ENCODE assay signal across 1 cellular context in the genomic region with DNA sequence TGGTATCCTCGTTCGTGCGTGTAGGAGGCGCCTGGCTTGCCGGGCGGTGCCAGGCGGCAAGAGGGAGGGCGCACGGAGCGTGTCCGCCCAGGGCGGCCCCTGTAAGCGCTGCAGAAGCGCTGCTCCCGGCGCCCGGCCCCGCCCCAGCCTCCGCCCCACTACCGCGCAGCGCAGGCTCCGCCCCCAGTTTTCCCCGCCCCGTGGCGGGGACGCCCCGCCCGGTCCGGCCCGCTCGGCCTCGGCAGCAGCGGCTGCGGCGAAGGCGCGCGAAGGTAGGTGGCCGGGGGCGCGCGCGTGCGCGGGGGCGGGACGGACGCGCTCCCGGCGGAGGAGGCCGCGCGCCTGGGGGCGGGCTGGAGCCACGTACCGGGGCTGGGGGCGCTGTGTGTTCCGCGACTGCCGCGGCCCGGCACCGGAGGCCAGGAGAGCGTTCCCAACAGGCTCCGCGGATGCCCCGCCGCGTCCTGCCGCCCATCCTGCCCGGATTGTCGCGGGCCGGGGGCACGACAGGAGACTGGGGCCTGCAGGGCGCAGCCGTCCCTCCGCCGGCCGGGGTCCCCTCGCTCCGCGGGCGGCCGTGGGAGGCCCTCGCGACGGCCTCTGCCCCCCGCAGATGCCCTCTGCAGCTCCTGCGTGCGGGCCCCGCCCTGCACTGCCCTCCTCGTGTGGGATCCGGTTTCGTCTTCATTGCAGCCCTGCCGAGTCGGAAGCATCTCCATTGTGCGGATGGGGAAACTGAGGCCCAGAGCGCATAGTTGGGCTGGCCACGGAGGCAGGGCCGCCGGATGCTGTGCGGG.
A peak's percentile ranks its signal among the peaks of the same experiment; 100 is the strongest.
TF ChIP-seq lines count a peak whose summit lies in the region.

No MANE protein-coding gene starts in this region.

TF ChIP-seq in HepG2, 621 proteins besides CTCF, POLR2A, EP300 and RAD21 (continued from another document and continues in another):
- TF ChIP-seq, protein P1, sequence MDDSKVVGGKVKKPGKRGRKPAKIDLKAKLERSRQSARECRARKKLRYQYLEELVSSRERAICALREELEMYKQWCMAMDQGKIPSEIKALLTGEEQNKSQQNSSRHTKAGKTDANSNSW (CRISPR knock-in tag; IDR thresholded peaks at IDR 0.05; ENCODE audit: borderline replicate concordance), result no peak
- TF ChIP-seq, protein P2, sequence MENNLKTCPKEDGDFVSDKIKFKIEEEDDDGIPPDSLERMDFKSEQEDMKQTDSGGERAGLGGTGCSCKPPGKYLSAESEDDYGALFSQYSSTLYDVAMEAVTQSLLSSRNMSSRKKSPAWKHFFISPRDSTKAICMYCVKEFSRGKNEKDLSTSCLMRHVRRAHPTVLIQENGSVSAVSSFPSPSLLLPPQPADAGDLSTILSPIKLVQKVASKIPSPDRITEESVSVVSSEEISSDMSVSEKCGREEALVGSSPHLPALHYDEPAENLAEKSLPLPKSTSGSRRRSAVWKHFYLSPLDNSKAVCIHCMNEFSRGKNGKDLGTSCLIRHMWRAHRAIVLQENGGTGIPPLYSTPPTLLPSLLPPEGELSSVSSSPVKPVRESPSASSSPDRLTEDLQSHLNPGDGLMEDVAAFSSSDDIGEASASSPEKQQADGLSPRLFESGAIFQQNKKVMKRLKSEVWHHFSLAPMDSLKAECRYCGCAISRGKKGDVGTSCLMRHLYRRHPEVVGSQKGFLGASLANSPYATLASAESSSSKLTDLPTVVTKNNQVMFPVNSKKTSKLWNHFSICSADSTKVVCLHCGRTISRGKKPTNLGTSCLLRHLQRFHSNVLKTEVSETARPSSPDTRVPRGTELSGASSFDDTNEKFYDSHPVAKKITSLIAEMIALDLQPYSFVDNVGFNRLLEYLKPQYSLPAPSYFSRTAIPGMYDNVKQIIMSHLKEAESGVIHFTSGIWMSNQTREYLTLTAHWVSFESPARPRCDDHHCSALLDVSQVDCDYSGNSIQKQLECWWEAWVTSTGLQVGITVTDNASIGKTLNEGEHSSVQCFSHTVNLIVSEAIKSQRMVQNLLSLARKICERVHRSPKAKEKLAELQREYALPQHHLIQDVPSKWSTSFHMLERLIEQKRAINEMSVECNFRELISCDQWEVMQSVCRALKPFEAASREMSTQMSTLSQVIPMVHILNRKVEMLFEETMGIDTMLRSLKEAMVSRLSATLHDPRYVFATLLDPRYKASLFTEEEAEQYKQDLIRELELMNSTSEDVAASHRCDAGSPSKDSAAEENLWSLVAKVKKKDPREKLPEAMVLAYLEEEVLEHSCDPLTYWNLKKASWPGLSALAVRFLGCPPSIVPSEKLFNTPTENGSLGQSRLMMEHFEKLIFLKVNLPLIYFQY (CRISPR knock-in tag; IDR thresholded peaks at IDR 0.05; ENCODE audit: borderline replicate concordance), result peak; percentile 64; the same call in 1 of the 2 replicates
- no peak for TF ChIP-seq PAWR (CRISPR knock-in tag; IDR thresholded peaks at IDR 0.05; ENCODE audit: borderline replicate concordance)
- TF ChIP-seq ZNF589 (CRISPR knock-in tag; conservative IDR thresholded peaks at IDR 0.05), result no peak
- TF ChIP-seq NFIB (CRISPR knock-in tag; IDR thresholded peaks at IDR 0.05; ENCODE audit: borderline replicate concordance), result no peak
- TF ChIP-seq ZC3H13 (CRISPR knock-in tag; IDR thresholded peaks at IDR 0.05), result 0 out of 2 replicates have a peak, but pooled peaks have one; percentile 37
- TF ChIP-seq PLRG1 (conservative IDR thresholded peaks at IDR 0.05), result no peak
- TF ChIP-seq ZEB1 (IDR thresholded peaks at IDR 0.05; ENCODE audit: insufficient replicate concordance, low read depth), result no peak
- TF ChIP-seq REL (CRISPR knock-in tag; conservative IDR thresholded peaks at IDR 0.05), result no peak
- TF ChIP-seq ZNF782 (CRISPR knock-in tag; IDR thresholded peaks at IDR 0.05; ENCODE audit: borderline replicate concordance), result no peak; the same call in 1 of the 2 replicates
- TF ChIP-seq, protein P3, sequence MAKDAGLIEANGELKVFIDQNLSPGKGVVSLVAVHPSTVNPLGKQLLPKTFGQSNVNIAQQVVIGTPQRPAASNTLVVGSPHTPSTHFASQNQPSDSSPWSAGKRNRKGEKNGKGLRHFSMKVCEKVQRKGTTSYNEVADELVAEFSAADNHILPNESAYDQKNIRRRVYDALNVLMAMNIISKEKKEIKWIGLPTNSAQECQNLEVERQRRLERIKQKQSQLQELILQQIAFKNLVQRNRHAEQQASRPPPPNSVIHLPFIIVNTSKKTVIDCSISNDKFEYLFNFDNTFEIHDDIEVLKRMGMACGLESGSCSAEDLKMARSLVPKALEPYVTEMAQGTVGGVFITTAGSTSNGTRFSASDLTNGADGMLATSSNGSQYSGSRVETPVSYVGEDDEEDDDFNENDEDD (CRISPR knock-in tag; IDR thresholded peaks at IDR 0.05; ENCODE audit: borderline replicate concordance), result peak; percentile 71
- no peak for TF ChIP-seq ZNF644 (CRISPR knock-in tag; IDR thresholded peaks at IDR 0.05; ENCODE audit: low read depth)
- TF ChIP-seq ZMYM4 (CRISPR knock-in tag; IDR thresholded peaks at IDR 0.05), result peak; percentile 19; the same call in 1 of the 2 replicates
- TF ChIP-seq, protein P4, sequence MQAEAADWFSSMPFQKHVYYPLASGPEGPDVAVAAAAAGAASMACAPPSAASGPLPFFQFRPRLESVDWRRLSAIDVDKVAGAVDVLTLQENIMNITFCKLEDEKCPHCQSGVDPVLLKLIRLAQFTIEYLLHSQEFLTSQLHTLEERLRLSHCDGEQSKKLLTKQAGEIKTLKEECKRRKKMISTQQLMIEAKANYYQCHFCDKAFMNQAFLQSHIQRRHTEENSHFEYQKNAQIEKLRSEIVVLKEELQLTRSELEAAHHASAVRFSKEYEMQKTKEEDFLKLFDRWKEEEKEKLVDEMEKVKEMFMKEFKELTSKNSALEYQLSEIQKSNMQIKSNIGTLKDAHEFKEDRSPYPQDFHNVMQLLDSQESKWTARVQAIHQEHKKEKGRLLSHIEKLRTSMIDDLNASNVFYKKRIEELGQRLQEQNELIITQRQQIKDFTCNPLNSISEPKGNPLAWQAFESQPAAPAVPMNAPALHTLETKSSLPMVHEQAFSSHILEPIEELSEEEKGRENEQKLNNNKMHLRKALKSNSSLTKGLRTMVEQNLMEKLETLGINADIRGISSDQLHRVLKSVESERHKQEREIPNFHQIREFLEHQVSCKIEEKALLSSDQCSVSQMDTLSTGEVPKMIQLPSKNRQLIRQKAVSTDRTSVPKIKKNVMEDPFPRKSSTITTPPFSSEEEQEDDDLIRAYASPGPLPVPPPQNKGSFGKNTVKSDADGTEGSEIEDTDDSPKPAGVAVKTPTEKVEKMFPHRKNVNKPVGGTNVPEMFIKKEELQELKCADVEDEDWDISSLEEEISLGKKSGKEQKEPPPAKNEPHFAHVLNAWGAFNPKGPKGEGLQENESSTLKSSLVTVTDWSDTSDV (CRISPR knock-in tag; IDR thresholded peaks at IDR 0.05), result no peak
- no peak for TF ChIP-seq CHD4 (IDR thresholded peaks at IDR 0.05; ENCODE audit: borderline replicate concordance, low read length)
- no peak for TF ChIP-seq ZNF260 (CRISPR knock-in tag; IDR thresholded peaks at IDR 0.05; ENCODE audit: borderline replicate concordance, low read depth)
- TF ChIP-seq GATAD2A (CRISPR knock-in tag; IDR thresholded peaks at IDR 0.05), result no peak
- no peak for TF ChIP-seq ZFP36L1 (CRISPR knock-in tag; IDR thresholded peaks at IDR 0.05)
- TF ChIP-seq ELF4 (CRISPR knock-in tag; IDR thresholded peaks at IDR 0.05; ENCODE audit: borderline replicate concordance), result no peak
- no peak for TF ChIP-seq ZNF205 (CRISPR knock-in tag; IDR thresholded peaks at IDR 0.05)
- no peak for TF ChIP-seq ZSCAN29 (CRISPR knock-in tag; conservative IDR thresholded peaks at IDR 0.05)
- TF ChIP-seq, protein P5, sequence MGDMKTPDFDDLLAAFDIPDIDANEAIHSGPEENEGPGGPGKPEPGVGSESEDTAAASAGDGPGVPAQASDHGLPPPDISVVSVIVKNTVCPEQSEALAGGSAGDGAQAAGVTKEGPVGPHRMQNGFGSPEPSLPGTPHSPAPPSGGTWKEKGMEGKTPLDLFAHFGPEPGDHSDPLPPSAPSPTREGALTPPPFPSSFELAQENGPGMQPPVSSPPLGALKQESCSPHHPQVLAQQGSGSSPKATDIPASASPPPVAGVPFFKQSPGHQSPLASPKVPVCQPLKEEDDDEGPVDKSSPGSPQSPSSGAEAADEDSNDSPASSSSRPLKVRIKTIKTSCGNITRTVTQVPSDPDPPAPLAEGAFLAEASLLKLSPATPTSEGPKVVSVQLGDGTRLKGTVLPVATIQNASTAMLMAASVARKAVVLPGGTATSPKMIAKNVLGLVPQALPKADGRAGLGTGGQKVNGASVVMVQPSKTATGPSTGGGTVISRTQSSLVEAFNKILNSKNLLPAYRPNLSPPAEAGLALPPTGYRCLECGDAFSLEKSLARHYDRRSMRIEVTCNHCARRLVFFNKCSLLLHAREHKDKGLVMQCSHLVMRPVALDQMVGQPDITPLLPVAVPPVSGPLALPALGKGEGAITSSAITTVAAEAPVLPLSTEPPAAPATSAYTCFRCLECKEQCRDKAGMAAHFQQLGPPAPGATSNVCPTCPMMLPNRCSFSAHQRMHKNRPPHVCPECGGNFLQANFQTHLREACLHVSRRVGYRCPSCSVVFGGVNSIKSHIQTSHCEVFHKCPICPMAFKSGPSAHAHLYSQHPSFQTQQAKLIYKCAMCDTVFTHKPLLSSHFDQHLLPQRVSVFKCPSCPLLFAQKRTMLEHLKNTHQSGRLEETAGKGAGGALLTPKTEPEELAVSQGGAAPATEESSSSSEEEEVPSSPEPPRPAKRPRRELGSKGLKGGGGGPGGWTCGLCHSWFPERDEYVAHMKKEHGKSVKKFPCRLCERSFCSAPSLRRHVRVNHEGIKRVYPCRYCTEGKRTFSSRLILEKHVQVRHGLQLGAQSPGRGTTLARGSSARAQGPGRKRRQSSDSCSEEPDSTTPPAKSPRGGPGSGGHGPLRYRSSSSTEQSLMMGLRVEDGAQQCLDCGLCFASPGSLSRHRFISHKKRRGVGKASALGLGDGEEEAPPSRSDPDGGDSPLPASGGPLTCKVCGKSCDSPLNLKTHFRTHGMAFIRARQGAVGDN (CRISPR knock-in tag; IDR thresholded peaks at IDR 0.05), result peak; percentile 89
- no peak for TF ChIP-seq TAF15 (IDR thresholded peaks at IDR 0.05; ENCODE audit: low read depth, low read length, poor library complexity, severe bottlenecking)
- TF ChIP-seq, protein P6, sequence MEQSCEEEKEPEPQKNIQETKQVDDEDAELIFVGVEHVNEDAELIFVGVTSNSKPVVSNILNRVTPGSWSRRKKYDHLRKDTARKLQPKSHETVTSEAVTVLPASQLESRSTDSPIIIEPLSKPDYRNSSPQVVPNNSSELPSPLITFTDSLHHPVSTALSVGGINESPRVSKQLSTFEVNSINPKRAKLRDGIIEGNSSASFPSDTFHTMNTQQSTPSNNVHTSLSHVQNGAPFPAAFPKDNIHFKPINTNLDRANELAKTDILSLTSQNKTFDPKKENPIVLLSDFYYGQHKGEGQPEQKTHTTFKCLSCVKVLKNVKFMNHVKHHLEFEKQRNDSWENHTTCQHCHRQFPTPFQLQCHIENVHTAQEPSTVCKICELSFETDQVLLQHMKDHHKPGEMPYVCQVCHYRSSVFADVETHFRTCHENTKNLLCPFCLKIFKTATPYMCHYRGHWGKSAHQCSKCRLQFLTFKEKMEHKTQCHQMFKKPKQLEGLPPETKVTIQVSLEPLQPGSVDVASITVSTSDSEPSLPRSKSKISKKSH (CRISPR knock-in tag; IDR thresholded peaks at IDR 0.05; ENCODE audit: borderline replicate concordance), result no peak
- no peak for TF ChIP-seq ZBTB1 (CRISPR knock-in tag; IDR thresholded peaks at IDR 0.05; ENCODE audit: borderline replicate concordance)
- TF ChIP-seq RFX1 (IDR thresholded peaks at IDR 0.05), result no peak
- no peak for TF ChIP-seq MZF1 (CRISPR knock-in tag; IDR thresholded peaks at IDR 0.05; ENCODE audit: borderline replicate concordance)
- no peak for TF ChIP-seq YY1 (IDR thresholded peaks at IDR 0.05; ENCODE audit: insufficient read depth, insufficient replicate concordance, low read depth, low read length)
- TF ChIP-seq, protein P7, sequence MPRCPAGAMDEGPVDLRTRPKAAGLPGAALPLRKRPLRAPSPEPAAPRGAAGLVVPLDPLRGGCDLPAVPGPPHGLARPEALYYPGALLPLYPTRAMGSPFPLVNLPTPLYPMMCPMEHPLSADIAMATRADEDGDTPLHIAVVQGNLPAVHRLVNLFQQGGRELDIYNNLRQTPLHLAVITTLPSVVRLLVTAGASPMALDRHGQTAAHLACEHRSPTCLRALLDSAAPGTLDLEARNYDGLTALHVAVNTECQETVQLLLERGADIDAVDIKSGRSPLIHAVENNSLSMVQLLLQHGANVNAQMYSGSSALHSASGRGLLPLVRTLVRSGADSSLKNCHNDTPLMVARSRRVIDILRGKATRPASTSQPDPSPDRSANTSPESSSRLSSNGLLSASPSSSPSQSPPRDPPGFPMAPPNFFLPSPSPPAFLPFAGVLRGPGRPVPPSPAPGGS (CRISPR knock-in tag; IDR thresholded peaks at IDR 0.05), result peak; percentile 55
- no peak for TF ChIP-seq NFATC3 (CRISPR knock-in tag; IDR thresholded peaks at IDR 0.05)
- peak; percentile 60; the same call in 1 of the 2 replicates for TF ChIP-seq ZNF816 (CRISPR knock-in tag; IDR thresholded peaks at IDR 0.05; ENCODE audit: borderline replicate concordance)
- no peak for TF ChIP-seq ZNF264 (CRISPR knock-in tag; IDR thresholded peaks at IDR 0.05)
- TF ChIP-seq ZNF660 (CRISPR knock-in tag; IDR thresholded peaks at IDR 0.05; ENCODE audit: borderline replicate concordance, low read depth), result no peak
- TF ChIP-seq, protein P8, sequence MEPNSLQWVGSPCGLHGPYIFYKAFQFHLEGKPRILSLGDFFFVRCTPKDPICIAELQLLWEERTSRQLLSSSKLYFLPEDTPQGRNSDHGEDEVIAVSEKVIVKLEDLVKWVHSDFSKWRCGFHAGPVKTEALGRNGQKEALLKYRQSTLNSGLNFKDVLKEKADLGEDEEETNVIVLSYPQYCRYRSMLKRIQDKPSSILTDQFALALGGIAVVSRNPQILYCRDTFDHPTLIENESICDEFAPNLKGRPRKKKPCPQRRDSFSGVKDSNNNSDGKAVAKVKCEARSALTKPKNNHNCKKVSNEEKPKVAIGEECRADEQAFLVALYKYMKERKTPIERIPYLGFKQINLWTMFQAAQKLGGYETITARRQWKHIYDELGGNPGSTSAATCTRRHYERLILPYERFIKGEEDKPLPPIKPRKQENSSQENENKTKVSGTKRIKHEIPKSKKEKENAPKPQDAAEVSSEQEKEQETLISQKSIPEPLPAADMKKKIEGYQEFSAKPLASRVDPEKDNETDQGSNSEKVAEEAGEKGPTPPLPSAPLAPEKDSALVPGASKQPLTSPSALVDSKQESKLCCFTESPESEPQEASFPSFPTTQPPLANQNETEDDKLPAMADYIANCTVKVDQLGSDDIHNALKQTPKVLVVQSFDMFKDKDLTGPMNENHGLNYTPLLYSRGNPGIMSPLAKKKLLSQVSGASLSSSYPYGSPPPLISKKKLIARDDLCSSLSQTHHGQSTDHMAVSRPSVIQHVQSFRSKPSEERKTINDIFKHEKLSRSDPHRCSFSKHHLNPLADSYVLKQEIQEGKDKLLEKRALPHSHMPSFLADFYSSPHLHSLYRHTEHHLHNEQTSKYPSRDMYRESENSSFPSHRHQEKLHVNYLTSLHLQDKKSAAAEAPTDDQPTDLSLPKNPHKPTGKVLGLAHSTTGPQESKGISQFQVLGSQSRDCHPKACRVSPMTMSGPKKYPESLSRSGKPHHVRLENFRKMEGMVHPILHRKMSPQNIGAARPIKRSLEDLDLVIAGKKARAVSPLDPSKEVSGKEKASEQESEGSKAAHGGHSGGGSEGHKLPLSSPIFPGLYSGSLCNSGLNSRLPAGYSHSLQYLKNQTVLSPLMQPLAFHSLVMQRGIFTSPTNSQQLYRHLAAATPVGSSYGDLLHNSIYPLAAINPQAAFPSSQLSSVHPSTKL (CRISPR knock-in tag; IDR thresholded peaks at IDR 0.05), result 0 out of 2 replicates have a peak, but pooled peaks have one; percentile 40
